ENCODE assay signal across 14 cellular contexts in the genomic region with DNA sequence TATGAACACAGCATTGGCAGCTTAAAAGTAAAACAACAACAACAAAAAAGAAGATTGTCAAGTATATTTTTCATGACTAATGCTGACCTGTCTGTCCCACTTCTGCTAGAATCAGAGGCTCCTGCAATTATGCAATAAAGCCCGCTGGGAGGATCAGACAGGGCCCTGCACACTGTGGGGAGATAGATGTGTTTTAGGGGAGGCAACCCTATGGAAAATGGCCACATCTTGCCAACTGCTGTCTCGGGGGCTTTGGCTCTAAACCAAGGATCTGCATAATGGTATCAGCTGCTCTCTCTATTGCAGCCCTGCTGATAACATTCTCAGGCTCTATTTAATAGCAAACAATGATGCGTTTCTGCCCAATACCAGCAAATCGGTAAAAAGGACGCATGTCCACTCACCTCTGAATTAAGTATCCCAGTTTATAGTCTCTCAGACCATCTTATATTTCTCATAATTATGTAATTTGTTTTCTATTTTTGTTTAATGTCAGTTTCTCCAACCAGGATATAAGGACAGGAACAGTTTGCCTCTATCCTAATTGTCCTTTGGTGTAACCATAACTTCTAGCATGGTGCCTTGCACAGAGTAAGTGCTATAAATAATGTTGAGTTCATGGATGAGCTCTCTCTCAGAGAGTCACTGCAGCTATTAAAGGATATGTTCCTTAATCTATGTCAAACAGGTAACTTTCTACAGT. TPM values are rescaled to one million over a fixed set of nuclear protein-coding genes. Genes with fewer than 3 reads are reported as not detected.
DNase-seq lines count a peak whose midpoint lies in the region; ATAC-seq and TF ChIP-seq lines count a peak whose summit lies in the region.
"Had no signal": no experiment of that assay in that cellular context is flagged by ENCODE, and none has a peak within 500 bp of the region (broad histone marks: within the 10 kb centered on the region; RNA-seq: fewer than 3 reads in every experiment).

No MANE protein-coding gene starts in this region.

- intact Hi-C loops in IMR-90 (cut with micrococcal nuclease) = no loop called here

- no peak for TF ChIP-seq POLR2A in IMR-90 (IDR thresholded peaks at IDR 0.05; ENCODE audit: low read depth, low read length)

- no peak overlapping the region for H3K4me2 ChIP-seq in IMR-90 (ENCODE audit: low read depth, low read length)

- H3K18ac ChIP-seq in IMR-90 (ENCODE audit: low read depth, low read length) = no peak overlapping the region

- no peak overlapping the region for H3K14ac ChIP-seq in IMR-90 (replicated peaks; ENCODE audit: low read depth, low read length)

- H3K79me1 ChIP-seq in IMR-90 (ENCODE audit: low read depth in 1 of 2, low read length in 2 of 2) = no peaks in the 10 kb centered on the region

- no peaks in the 10 kb centered on the region for H3K9me1 ChIP-seq in IMR-90 (ENCODE audit: insufficient read depth, low read length)

- no peak overlapping the region for H2AK5ac ChIP-seq in IMR-90 (ENCODE audit: low read depth, low read length)

- no peak overlapping the region for H3K4me3 ChIP-seq in IMR-90 (ENCODE audit: insufficient read depth, low read depth, low read length)

- H3K27ac ChIP-seq in IMR-90 (ENCODE audit: insufficient read depth, low read length) (no peak overlapping the region), RWPE1 (no peak overlapping the region)

- H3K23ac ChIP-seq in IMR-90 (ENCODE audit: low read depth, low read length) = no peak overlapping the region

- no peak overlapping the region for H4K91ac ChIP-seq in IMR-90 (ENCODE audit: insufficient read depth, low read depth, low read length)

- H2AFZ ChIP-seq in IMR-90 (replicated peaks; ENCODE audit: low read length, poor library complexity) = no peak overlapping the region

- no peak overlapping the region for H3K56ac ChIP-seq in IMR-90 (ENCODE audit: extremely low read depth, insufficient read depth, low read length)

- DNase-seq in CD1c-positive myeloid dendritic cell (ENCODE audit: extremely low spot score) = peak; percentile 34
- DNase-seq in IMR-90 = peak; percentile 9
- peak; percentile 41 for DNase-seq in RWPE1 (ENCODE audit: low spot score)
- DNase-seq in iris pigment epithelial cell (ENCODE audit: low read depth) = peak; percentile 54
- DNase-seq in NCI-H2196 treated with DMSO at 0.1 percent for 48 hours (lab: John Stamatoyannopoulos, UW; ENCODE audit: unreplicated experiment) = no peak
- no peak for DNase-seq in kidney tubule cell (ENCODE audit: low spot score)
- DNase-seq: activated CD4-positive, alpha-beta T cell treated with anti-CD3 and anti-CD28 coated beads for 1 hour; islet precursor cell; MM.1S; stimulated activated CD4-positive, alpha-beta T cell treated with anti-CD3 and anti-CD28 coated beads, Interleukin-15, amount 100 ng/mL, for 24 hours; substantia nigra; T-cell had no signal

- H2BK20ac ChIP-seq in IMR-90 (ENCODE audit: low read depth, low read length) = no peak overlapping the region

- dilution Hi-C loops in IMR-90 (cut with HindIII; ENCODE audit: low sequenced_read_pairs, unreplicated experiment) = no loop called here

- in situ Hi-C loops in IMR-90 (cut with MboI; ENCODE audit: low sequenced_read_pairs) = no loop called here

- no peaks in the 10 kb centered on the region for H4K20me1 ChIP-seq in IMR-90 (ENCODE audit: insufficient read depth, low read length)

- no peaks in the 10 kb centered on the region for H3K4me1 ChIP-seq in IMR-90 (ENCODE audit: control insufficient read depth, insufficient read depth, low read length)

- H3K27me3 ChIP-seq in IMR-90 (ENCODE audit: control insufficient read depth, insufficient read depth, low read length) = no peaks in the 10 kb centered on the region

- no peak overlapping the region for H4K5ac ChIP-seq in IMR-90 (ENCODE audit: low read depth, low read length)

- no CpG with 5 or more reads among the region's 5 CpGs for WGBS in IMR-90 (ENCODE audit: extremely low coverage in 2 of 2, insufficient read length in 1 of 2), 2 experiments

- no peak overlapping the region for H2BK120ac ChIP-seq in IMR-90 (ENCODE audit: low read depth, low read length)

- H3K4ac ChIP-seq in IMR-90 (ENCODE audit: low read depth, low read length) = no peak overlapping the region

- no peak overlapping the region for H4K8ac ChIP-seq in IMR-90 (ENCODE audit: low read depth in 2 of 2, low read length in 2 of 2)

- CTCF ChIA-PET in IMR-90 (lab: Yijun Ruan, JAX) (no interaction called here), RWPE1 (lab: Yijun Ruan, JAX) (no interaction called here)

- no peaks in the 10 kb centered on the region for H3K9me3 ChIP-seq in IMR-90 (ENCODE audit: control insufficient read depth, insufficient read depth, low read length)

- H2BK5ac ChIP-seq in IMR-90 (ENCODE audit: low read depth, low read length, poor library complexity, severe bottlenecking) = no peak overlapping the region

- no peak for TF ChIP-seq RAD21 in IMR-90 (IDR thresholded peaks at IDR 0.05; ENCODE audit: low read length)

- no TSS peak for BruUV-seq in IMR-90 (replicated peaks; lab: Mats Ljungman, UMichigan)

- ATAC-seq in IMR-90 (ENCODE audit: low read depth) = no peak
- ATAC-seq in GM21381 (IDR thresholded peaks at IDR 0.05; ENCODE audit: unreplicated experiment) = no peak
- ATAC-seq: activated naive CD4-positive, alpha-beta T cell treated with anti-CD3 and anti-CD28 coated beads, Interleukin-2, amount 50 U/mL, for 72 hours; T-cell had no signal

- no peaks in the 10 kb centered on the region for H3K36me3 ChIP-seq in IMR-90 (ENCODE audit: control insufficient read depth, insufficient read depth, low read length)

- POLR2A ChIA-PET in IMR-90 (lab: Charles Lee; ENCODE audit: unreplicated experiment) (no interaction called here), RWPE1 (lab: Yijun Ruan, JAX; ENCODE audit: low non-redundant PET) (no interaction called here)

- no peak overlapping the region for H2AK9ac ChIP-seq in IMR-90 (replicated peaks; ENCODE audit: low read depth, low read length, poor library complexity)

- H2BK15ac ChIP-seq in IMR-90 (ENCODE audit: low read depth, low read length) = no peak overlapping the region

- TF ChIP-seq CTCF in IMR-90 (conservative IDR thresholded peaks at IDR 0.05; ENCODE audit: low read depth, low read length) = no peak
- TF ChIP-seq CTCF in RWPE1 (conservative IDR thresholded peaks at IDR 0.05; ENCODE audit: low read depth) = no peak

- H3K9ac ChIP-seq in IMR-90 (ENCODE audit: low read depth, low read length) = no peak overlapping the region

TF ChIP-seq in IMR-90, 13 proteins besides CTCF, POLR2A, EP300 and RAD21:
- no peak for TF ChIP-seq MAZ (IDR thresholded peaks at IDR 0.05; ENCODE audit: borderline replicate concordance, low read depth, low read length)
- peak; percentile 52 for TF ChIP-seq CEBPB (IDR thresholded peaks at IDR 0.05; ENCODE audit: low read depth, low read length)

RNA-seq across cellular contexts. Expression of a gene that starts 15.3 kb away (rescaled TPM):
- 3.0 and 8.1 TPM in 2 replicates for total RNA-seq in IMR-90 (2012; rRNA removed)
- 2.5 and 3.1 TPM in 2 replicates for polyA plus RNA-seq in IMR-90 (2012; rRNA removed)
- 0.49 and 0.69 TPM in 2 replicates for polyA plus RNA-seq in IMR-90 (2012; cell fraction: cytosol; rRNA removed)
- polyA plus RNA-seq in IMR-90 (2012; cell fraction: nucleus; rRNA removed; ENCODE audit: low replicate concordance) = 0.21 and 1.1 TPM in 2 replicates

Comparison
In these comparisons a context has a peak if more than half of its experiments do, and no peak if none do; other contexts are left out.
1. DNase-seq: peak in CD1c-positive myeloid dendritic cell (single experiment), IMR-90 (single experiment), RWPE1 (single experiment) and iris pigment epithelial cell (single experiment); none in NCI-H2196 treated with DMSO at 0.1 percent for 48 hours (single experiment) and kidney tubule cell (single experiment).